ENCODE assay signal across 1 cellular context in the genomic region with DNA sequence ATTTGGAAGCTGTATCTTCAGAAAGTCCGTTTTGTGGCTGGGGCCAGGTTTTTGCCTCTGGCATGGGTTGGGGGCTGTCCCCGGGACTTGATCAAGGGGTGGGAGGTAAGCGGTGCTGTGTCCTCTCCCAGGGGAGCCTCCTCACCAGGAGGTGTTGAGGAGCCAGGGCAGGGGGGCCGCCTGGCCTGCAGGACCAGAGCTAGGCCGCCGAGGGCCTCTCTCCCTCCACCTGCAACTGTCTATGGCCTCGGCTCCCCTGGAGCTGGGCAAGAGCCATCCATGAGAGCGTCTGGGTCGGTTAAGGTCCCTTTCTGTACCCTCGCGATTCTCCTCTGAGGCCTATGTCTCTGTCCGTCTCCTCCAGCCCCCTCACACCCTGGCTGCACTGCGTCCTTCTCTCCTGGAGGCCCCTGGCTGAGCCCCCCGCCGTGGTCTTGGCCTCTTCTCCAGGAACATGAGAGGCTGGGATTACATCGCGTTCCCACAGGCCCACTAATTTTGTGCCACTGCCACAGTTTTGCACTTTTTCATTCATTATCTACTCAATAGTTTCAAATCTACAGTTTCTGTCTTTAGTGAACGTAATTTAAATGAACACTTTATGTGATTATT.
TF ChIP-seq lines count a peak whose summit lies in the region.

No MANE protein-coding gene starts in this region.

TF ChIP-seq in K562, 482 proteins besides CTCF, POLR2A, EP300 and RAD21 (continues in another document):
- TF ChIP-seq RBFOX2 (IDR thresholded peaks at IDR 0.05; ENCODE audit: low read depth, low read length) (peak; percentile 65), PTBP1 (IDR thresholded peaks at IDR 0.05; ENCODE audit: low read depth, low read length) (no peak), RBM17 (IDR thresholded peaks at IDR 0.05; ENCODE audit: borderline replicate concordance, low read depth, low read length) (no peak), RHOXF2B (CRISPR knock-in tag; conservative IDR thresholded peaks at IDR 0.05) (no peak), NFE2L1 (tag; IDR thresholded peaks at IDR 0.05; ENCODE audit: borderline replicate concordance, low read depth) (no peak), HNRNPL (IDR thresholded peaks at IDR 0.05; ENCODE audit: low read depth, low read length) (no peak), ZNF133 (CRISPR knock-in tag; IDR thresholded peaks at IDR 0.05) (no peak), RB1 (IDR thresholded peaks at IDR 0.05; ENCODE audit: low read depth) (0 out of 2 replicates have a peak, but pooled peaks have one; percentile 7), FOSL1 (tag; conservative IDR thresholded peaks at IDR 0.05) (no peak; the same call in 1 of the 2 replicates), PHB2 (IDR thresholded peaks at IDR 0.05; ENCODE audit: low read depth) (no peak), ARHGAP35 (IDR thresholded peaks at IDR 0.05; ENCODE audit: partially characterized antibody) (no peak), NFIC (IDR thresholded peaks at IDR 0.05) (no peak), CHD4 (IDR thresholded peaks at IDR 0.05; ENCODE audit: insufficient read depth, insufficient replicate concordance, low read depth, low read length, poor library complexity, severe bottlenecking) (no peak), ELF2 (CRISPR knock-in tag; IDR thresholded peaks at IDR 0.05) (peak; percentile 58; the same call in 1 of the 2 replicates), ZFX (CRISPR knock-in tag; IDR thresholded peaks at IDR 0.05) (peak; percentile 68), ARID1B (IDR thresholded peaks at IDR 0.05) (no peak), LEF1 (IDR thresholded peaks at IDR 0.05) (no peak), ZBTB7A (IDR thresholded peaks at IDR 0.05; ENCODE audit: borderline replicate concordance, control insufficient read depth, low read depth, low read length) (peak; percentile 67; the same call in 1 of the 2 replicates), FOXK1 (CRISPR knock-in tag; IDR thresholded peaks at IDR 0.05; ENCODE audit: borderline replicate concordance) (no peak), ZNF436 (CRISPR knock-in tag; IDR thresholded peaks at IDR 0.05) (no peak), GABPA (tag; conservative IDR thresholded peaks at IDR 0.05; ENCODE audit: low read depth) (no peak), NCOA6 (IDR thresholded peaks at IDR 0.05) (no peak), HDGF (IDR thresholded peaks at IDR 0.05) (no peak), JUNB (CRISPR knock-in tag; conservative IDR thresholded peaks at IDR 0.05) (no peak), POLR2G (IDR thresholded peaks at IDR 0.05; ENCODE audit: low read depth, low read length) (peak; percentile 65), SMAD2 (IDR thresholded peaks at IDR 0.05; ENCODE audit: low read depth, low read length) (no peak), LARP7 (IDR thresholded peaks at IDR 0.05) (0 out of 2 replicates have a peak, but pooled peaks have one; percentile 21), PTRF (tag; IDR thresholded peaks at IDR 0.05) (no peak), ZZZ3 (IDR thresholded peaks at IDR 0.05) (no peak), L3MBTL2 (IDR thresholded peaks at IDR 0.05) (no peak), TBP (optimal IDR thresholded peaks at IDR 0.05; ENCODE audit: low read depth, low read length) (no peak), CBX5 (IDR thresholded peaks at IDR 0.05; ENCODE audit: borderline replicate concordance, low read depth) (no peak), SP1 (CRISPR knock-in tag; IDR thresholded peaks at IDR 0.05) (no peak), ZNF347 (CRISPR knock-in tag; IDR thresholded peaks at IDR 0.05; ENCODE audit: low read depth) (no peak), DNMT1 (IDR thresholded peaks at IDR 0.05) (no peak)
- TF ChIP-seq, protein P1, sequence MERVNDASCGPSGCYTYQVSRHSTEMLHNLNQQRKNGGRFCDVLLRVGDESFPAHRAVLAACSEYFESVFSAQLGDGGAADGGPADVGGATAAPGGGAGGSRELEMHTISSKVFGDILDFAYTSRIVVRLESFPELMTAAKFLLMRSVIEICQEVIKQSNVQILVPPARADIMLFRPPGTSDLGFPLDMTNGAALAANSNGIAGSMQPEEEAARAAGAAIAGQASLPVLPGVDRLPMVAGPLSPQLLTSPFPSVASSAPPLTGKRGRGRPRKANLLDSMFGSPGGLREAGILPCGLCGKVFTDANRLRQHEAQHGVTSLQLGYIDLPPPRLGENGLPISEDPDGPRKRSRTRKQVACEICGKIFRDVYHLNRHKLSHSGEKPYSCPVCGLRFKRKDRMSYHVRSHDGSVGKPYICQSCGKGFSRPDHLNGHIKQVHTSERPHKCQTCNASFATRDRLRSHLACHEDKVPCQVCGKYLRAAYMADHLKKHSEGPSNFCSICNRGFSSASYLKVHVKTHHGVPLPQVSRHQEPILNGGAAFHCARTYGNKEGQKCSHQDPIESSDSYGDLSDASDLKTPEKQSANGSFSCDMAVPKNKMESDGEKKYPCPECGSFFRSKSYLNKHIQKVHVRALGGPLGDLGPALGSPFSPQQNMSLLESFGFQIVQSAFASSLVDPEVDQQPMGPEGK (CRISPR knock-in tag; IDR thresholded peaks at IDR 0.05; ENCODE audit: borderline replicate concordance): no peak
- TF ChIP-seq, protein P2, sequence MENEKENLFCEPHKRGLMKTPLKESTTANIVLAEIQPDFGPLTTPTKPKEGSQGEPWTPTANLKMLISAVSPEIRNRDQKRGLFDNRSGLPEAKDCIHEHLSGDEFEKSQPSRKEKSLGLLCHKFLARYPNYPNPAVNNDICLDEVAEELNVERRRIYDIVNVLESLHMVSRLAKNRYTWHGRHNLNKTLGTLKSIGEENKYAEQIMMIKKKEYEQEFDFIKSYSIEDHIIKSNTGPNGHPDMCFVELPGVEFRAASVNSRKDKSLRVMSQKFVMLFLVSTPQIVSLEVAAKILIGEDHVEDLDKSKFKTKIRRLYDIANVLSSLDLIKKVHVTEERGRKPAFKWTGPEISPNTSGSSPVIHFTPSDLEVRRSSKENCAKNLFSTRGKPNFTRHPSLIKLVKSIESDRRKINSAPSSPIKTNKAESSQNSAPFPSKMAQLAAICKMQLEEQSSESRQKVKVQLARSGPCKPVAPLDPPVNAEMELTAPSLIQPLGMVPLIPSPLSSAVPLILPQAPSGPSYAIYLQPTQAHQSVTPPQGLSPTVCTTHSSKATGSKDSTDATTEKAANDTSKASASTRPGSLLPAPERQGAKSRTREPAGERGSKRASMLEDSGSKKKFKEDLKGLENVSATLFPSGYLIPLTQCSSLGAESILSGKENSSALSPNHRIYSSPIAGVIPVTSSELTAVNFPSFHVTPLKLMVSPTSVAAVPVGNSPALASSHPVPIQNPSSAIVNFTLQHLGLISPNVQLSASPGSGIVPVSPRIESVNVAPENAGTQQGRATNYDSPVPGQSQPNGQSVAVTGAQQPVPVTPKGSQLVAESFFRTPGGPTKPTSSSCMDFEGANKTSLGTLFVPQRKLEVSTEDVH (IDR thresholded peaks at IDR 0.05; ENCODE audit: low read depth, partially characterized antibody): no peak
- TF ChIP-seq, protein P3, sequence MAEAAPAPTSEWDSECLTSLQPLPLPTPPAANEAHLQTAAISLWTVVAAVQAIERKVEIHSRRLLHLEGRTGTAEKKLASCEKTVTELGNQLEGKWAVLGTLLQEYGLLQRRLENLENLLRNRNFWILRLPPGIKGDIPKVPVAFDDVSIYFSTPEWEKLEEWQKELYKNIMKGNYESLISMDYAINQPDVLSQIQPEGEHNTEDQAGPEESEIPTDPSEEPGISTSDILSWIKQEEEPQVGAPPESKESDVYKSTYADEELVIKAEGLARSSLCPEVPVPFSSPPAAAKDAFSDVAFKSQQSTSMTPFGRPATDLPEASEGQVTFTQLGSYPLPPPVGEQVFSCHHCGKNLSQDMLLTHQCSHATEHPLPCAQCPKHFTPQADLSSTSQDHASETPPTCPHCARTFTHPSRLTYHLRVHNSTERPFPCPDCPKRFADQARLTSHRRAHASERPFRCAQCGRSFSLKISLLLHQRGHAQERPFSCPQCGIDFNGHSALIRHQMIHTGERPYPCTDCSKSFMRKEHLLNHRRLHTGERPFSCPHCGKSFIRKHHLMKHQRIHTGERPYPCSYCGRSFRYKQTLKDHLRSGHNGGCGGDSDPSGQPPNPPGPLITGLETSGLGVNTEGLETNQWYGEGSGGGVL (CRISPR knock-in tag; IDR thresholded peaks at IDR 0.05): no peak
- TF ChIP-seq, protein P4, sequence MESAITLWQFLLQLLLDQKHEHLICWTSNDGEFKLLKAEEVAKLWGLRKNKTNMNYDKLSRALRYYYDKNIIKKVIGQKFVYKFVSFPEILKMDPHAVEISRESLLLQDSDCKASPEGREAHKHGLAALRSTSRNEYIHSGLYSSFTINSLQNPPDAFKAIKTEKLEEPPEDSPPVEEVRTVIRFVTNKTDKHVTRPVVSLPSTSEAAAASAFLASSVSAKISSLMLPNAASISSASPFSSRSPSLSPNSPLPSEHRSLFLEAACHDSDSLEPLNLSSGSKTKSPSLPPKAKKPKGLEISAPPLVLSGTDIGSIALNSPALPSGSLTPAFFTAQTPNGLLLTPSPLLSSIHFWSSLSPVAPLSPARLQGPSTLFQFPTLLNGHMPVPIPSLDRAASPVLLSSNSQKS (CRISPR knock-in tag; IDR thresholded peaks at IDR 0.05): 0 out of 2 replicates have a peak, but pooled peaks have one; percentile 21
- TF ChIP-seq, protein P5, sequence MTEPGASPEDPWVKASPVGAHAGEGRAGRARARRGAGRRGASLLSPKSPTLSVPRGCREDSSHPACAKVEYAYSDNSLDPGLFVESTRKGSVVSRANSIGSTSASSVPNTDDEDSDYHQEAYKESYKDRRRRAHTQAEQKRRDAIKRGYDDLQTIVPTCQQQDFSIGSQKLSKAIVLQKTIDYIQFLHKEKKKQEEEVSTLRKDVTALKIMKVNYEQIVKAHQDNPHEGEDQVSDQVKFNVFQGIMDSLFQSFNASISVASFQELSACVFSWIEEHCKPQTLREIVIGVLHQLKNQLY (CRISPR knock-in tag; conservative IDR thresholded peaks at IDR 0.05): no peak
- TF ChIP-seq, protein P6, sequence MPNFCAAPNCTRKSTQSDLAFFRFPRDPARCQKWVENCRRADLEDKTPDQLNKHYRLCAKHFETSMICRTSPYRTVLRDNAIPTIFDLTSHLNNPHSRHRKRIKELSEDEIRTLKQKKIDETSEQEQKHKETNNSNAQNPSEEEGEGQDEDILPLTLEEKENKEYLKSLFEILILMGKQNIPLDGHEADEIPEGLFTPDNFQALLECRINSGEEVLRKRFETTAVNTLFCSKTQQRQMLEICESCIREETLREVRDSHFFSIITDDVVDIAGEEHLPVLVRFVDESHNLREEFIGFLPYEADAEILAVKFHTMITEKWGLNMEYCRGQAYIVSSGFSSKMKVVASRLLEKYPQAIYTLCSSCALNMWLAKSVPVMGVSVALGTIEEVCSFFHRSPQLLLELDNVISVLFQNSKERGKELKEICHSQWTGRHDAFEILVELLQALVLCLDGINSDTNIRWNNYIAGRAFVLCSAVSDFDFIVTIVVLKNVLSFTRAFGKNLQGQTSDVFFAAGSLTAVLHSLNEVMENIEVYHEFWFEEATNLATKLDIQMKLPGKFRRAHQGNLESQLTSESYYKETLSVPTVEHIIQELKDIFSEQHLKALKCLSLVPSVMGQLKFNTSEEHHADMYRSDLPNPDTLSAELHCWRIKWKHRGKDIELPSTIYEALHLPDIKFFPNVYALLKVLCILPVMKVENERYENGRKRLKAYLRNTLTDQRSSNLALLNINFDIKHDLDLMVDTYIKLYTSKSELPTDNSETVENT (CRISPR knock-in tag; IDR thresholded peaks at IDR 0.05): no peak
- TF ChIP-seq, protein P7, sequence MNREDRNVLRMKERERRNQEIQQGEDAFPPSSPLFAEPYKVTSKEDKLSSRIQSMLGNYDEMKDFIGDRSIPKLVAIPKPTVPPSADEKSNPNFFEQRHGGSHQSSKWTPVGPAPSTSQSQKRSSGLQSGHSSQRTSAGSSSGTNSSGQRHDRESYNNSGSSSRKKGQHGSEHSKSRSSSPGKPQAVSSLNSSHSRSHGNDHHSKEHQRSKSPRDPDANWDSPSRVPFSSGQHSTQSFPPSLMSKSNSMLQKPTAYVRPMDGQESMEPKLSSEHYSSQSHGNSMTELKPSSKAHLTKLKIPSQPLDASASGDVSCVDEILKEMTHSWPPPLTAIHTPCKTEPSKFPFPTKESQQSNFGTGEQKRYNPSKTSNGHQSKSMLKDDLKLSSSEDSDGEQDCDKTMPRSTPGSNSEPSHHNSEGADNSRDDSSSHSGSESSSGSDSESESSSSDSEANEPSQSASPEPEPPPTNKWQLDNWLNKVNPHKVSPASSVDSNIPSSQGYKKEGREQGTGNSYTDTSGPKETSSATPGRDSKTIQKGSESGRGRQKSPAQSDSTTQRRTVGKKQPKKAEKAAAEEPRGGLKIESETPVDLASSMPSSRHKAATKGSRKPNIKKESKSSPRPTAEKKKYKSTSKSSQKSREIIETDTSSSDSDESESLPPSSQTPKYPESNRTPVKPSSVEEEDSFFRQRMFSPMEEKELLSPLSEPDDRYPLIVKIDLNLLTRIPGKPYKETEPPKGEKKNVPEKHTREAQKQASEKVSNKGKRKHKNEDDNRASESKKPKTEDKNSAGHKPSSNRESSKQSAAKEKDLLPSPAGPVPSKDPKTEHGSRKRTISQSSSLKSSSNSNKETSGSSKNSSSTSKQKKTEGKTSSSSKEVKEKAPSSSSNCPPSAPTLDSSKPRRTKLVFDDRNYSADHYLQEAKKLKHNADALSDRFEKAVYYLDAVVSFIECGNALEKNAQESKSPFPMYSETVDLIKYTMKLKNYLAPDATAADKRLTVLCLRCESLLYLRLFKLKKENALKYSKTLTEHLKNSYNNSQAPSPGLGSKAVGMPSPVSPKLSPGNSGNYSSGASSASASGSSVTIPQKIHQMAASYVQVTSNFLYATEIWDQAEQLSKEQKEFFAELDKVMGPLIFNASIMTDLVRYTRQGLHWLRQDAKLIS (CRISPR knock-in tag; IDR thresholded peaks at IDR 0.05): no peak; the same call in 1 of the 2 replicates
- TF ChIP-seq, protein P8, sequence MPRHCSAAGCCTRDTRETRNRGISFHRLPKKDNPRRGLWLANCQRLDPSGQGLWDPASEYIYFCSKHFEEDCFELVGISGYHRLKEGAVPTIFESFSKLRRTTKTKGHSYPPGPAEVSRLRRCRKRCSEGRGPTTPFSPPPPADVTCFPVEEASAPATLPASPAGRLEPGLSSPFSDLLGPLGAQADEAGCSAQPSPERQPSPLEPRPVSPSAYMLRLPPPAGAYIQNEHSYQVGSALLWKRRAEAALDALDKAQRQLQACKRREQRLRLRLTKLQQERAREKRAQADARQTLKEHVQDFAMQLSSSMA (CRISPR knock-in tag; IDR thresholded peaks at IDR 0.05): peak; percentile 19; the same call in 1 of the 2 replicates
- TF ChIP-seq, protein P9, sequence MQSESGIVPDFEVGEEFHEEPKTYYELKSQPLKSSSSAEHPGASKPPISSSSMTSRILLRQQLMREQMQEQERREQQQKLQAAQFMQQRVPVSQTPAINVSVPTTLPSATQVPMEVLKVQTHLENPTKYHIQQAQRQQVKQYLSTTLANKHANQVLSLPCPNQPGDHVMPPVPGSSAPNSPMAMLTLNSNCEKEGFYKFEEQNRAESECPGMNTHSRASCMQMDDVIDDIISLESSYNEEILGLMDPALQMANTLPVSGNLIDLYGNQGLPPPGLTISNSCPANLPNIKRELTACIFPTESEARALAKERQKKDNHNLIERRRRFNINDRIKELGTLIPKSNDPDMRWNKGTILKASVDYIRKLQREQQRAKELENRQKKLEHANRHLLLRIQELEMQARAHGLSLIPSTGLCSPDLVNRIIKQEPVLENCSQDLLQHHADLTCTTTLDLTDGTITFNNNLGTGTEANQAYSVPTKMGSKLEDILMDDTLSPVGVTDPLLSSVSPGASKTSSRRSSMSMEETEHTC (IDR thresholded peaks at IDR 0.05): no peak
